In genomic region chr17:41683441-41684007, GRCh38 we compare ENCODE assay signal across 23 cellular contexts. TPM values are rescaled to one million over a fixed set of nuclear protein-coding genes. Genes with fewer than 3 reads are reported as not detected.
DNase-seq lines count a peak whose midpoint lies in the region; ATAC-seq and TF ChIP-seq lines count a peak whose summit lies in the region.
"Had no signal": no experiment of that assay in that cellular context is flagged by ENCODE, and none has a peak within 500 bp of the region (broad histone marks: within the 10 kb centered on the region; RNA-seq: fewer than 3 reads in every experiment).

No MANE protein-coding gene starts in this region.

- TF ChIP-seq POLR2A in breast epithelium (IDR thresholded peaks at IDR 0.05) = no peak
- TF ChIP-seq POLR2A in vagina (IDR thresholded peaks at IDR 0.05) = no peak

- H3K4me1 ChIP-seq in neural progenitor cell = peaks cover 20% of the 10 kb centered on the region
- H3K4me1 ChIP-seq in breast epithelium = no peaks in the 10 kb centered on the region
- peaks cover 8% of the 10 kb centered on the region for H3K4me1 ChIP-seq in vagina

- H3K4me3 Mint-ChIP-seq in neural progenitor cell = no peak overlapping the region

- no peaks in the 10 kb centered on the region for H3K36me3 Mint-ChIP-seq in neural progenitor cell
- H3K36me3 Mint-ChIP-seq: CD4-positive, CD25-positive, alpha-beta regulatory T cell had no signal

- H3K9ac ChIP-seq in neural progenitor cell = no peak overlapping the region
- H3K9ac ChIP-seq: KMS-11 had no signal

- H3K36me3 ChIP-seq in neural progenitor cell (no peaks in the 10 kb centered on the region), breast epithelium (no peaks in the 10 kb centered on the region), vagina (no peaks in the 10 kb centered on the region)
- H3K36me3 ChIP-seq: SJSA1 had no signal

- H3K27me3 ChIP-seq in dorsolateral prefrontal cortex (no peaks in the 10 kb centered on the region), neural progenitor cell (no peaks in the 10 kb centered on the region), breast epithelium (no peaks in the 10 kb centered on the region), vagina (no peaks in the 10 kb centered on the region)
- H3K27me3 ChIP-seq: SJSA1 had no signal

- H3K27ac Mint-ChIP-seq in neural progenitor cell = peak overlapping the region; percentile 72

- H3K4me1 Mint-ChIP-seq in neural progenitor cell = peaks cover 39% of the 10 kb centered on the region

- no peaks in the 10 kb centered on the region for H3K79me2 ChIP-seq in neural progenitor cell (ENCODE audit: low read depth)

- H3F3A ChIP-seq in neural progenitor cell (ENCODE audit: low read depth) = peaks cover 15% of the 10 kb centered on the region

- no peaks in the 10 kb centered on the region for H3K9me3 Mint-ChIP-seq in neural progenitor cell

- no peak overlapping the region for H2AFZ ChIP-seq in neural progenitor cell (replicated peaks)

- DNase-seq in EH (ENCODE audit: low read depth) = peak; percentile 29
- DNase-seq in NCI-H69 (lab: John Stamatoyannopoulos, UW) = peak; percentile 45
- peak in 1 of 10 donors; percentile 47 for DNase-seq in dorsolateral prefrontal cortex
- DNase-seq in neural progenitor cell (ENCODE audit: low spot score) = no peak
- DNase-seq in NCI-H2196 (lab: John Stamatoyannopoulos, UW; ENCODE audit: unreplicated experiment) = no peak
- DNase-seq in breast epithelium (ENCODE audit: low spot score in 2 of 2) = no peak
- DNase-seq in vagina (ENCODE audit: extremely low spot score in 2 of 2) = no peak
- DNase-seq: Calu3; CD4-positive, CD25-positive, alpha-beta regulatory T cell; DMS79; GOT3; NCI-H1092 treated with DMSO at 0.1 percent for 48 hours; NCI-H1694 treated with DMSO at 0.1 percent for 48 hours; NCI-H2171; NCI-H524 treated with DMSO at 0.1 percent for 48 hours; NK-92 treated with Interleukin-12 subunit alpha and Interleukin-12 subunit beta, amount 100 ng/mL, for 24 hours; PC-3 had no signal

- ATAC-seq in GM21825 (IDR thresholded peaks at IDR 0.05; ENCODE audit: unreplicated experiment) = no peak
- ATAC-seq: PC-3 had no signal

- no peaks in the 10 kb centered on the region for H3K9me3 ChIP-seq in neural progenitor cell (ENCODE audit: low read depth)
- no peaks in the 10 kb centered on the region for H3K9me3 ChIP-seq in breast epithelium
- no peaks in the 10 kb centered on the region for H3K9me3 ChIP-seq in vagina
- H3K9me3 ChIP-seq: SJSA1 had no signal

- H4K20me1 ChIP-seq in neural progenitor cell (ENCODE audit: low read depth) = no peaks in the 10 kb centered on the region

- intact Hi-C loops in dorsolateral prefrontal cortex (cut with DNase I) = no loop called here
- intact Hi-C loops in breast epithelium (cut with DNase I; ENCODE audit: low total_unique reads) = no loop called here
- intact Hi-C loops in vagina (cut with DNase I) = no loop called here

- H3K27ac ChIP-seq in dorsolateral prefrontal cortex (peak overlapping the region in 53 of 59 donors; percentile 5 to 85 (median 67)), neural progenitor cell (no peak overlapping the region), breast epithelium (no peak overlapping the region), vagina (no peak overlapping the region)
- H3K27ac ChIP-seq: HL-60, KMS-11, SJSA1 had no signal

- peaks cover 4% of the 10 kb centered on the region for H3K27me3 Mint-ChIP-seq in neural progenitor cell (ENCODE audit: insufficient read depth, low read depth)

- TF ChIP-seq CTCF in dorsolateral prefrontal cortex (IDR thresholded peaks at IDR 0.05 in 54 of 56, conservative IDR thresholded peaks at IDR 0.05 in 2 of 56; ENCODE audit: low read depth in 1 of 56, partially characterized antibody in 56 of 56) (no peak), neural progenitor cell (IDR thresholded peaks at IDR 0.05) (no peak), breast epithelium (IDR thresholded peaks at IDR 0.05) (no peak), vagina (IDR thresholded peaks at IDR 0.05) (no peak)

- H3K4me2 ChIP-seq in neural progenitor cell = no peak overlapping the region
- H3K4me2 ChIP-seq: KMS-11 had no signal

- no peak overlapping the region for H3K4me3 ChIP-seq in dorsolateral prefrontal cortex
- H3K4me3 ChIP-seq in neural progenitor cell = no peak overlapping the region
- H3K4me3 ChIP-seq in breast epithelium = no peak overlapping the region
- H3K4me3 ChIP-seq in vagina = no peak overlapping the region
- H3K4me3 ChIP-seq: SJSA1 had no signal

RNA-seq across cellular contexts. Expression of gene EIF1, which starts 5.2 kb away (rescaled TPM):
- total RNA-seq in dorsolateral prefrontal cortex (100 to 1,000 TPM; 536 to 941 (median 703) TPM), neural progenitor cell (ENCODE audit: low replicate concordance) (60.7 and 91.4 TPM in 2 replicates), breast epithelium (100 to 1,000 TPM; 217 to 850 (median 260) TPM), vagina (204 TPM)

RNA-seq across cellular contexts. Expression of gene GAST, which starts 28.6 kb away (rescaled TPM):
- 1 to 10 TPM in 2 of 120 experiments, not detected in 118; 1.3 to 1.5 TPM for total RNA-seq in dorsolateral prefrontal cortex
- not detected in 2 replicates for total RNA-seq in neural progenitor cell (ENCODE audit: low replicate concordance)
- not detected for total RNA-seq in breast epithelium
- not detected for total RNA-seq in vagina
- total RNA-seq: A673; Calu3; CD4-positive, CD25-positive, alpha-beta regulatory T cell; MCF 10A; PC-3; SJSA1 had no signal

RNA-seq across cellular contexts. Expression of gene HAP1, which starts 50.9 kb away (rescaled TPM):
- total RNA-seq in dorsolateral prefrontal cortex (10 to 100 TPM in 101 of 120 experiments, 1 to 10 TPM in 19; 5.9 to 49.7 (median 14.5) TPM), neural progenitor cell (ENCODE audit: low replicate concordance) (0.45 and 1.7 TPM in 2 replicates), breast epithelium (1 to 10 TPM in 1 of 3 donors, under 1 TPM in 1, not detected in 1; 0.33 to 2.2 TPM), vagina (1.2 TPM)
- total RNA-seq: SJSA1 had no signal

RNA-seq across cellular contexts. Expression of gene KRT17, which starts 59.1 kb away (rescaled TPM):
- total RNA-seq in dorsolateral prefrontal cortex (10 to 100 TPM in 105 of 120 experiments, 1 to 10 TPM in 14, not detected in 1; 2.7 to 45.6 (median 21.7) TPM), neural progenitor cell (ENCODE audit: low replicate concordance) (not detected in 2 replicates), breast epithelium (1,000 to 10,000 TPM in 2 of 3 donors, 1 to 10 TPM in 1; 1.9 to 1,676 (median 1,373) TPM), vagina (165 TPM)
- total RNA-seq: CD4-positive, CD25-positive, alpha-beta regulatory T cell had no signal

Comparison
In these comparisons a context has a peak if more than half of its experiments do, and no peak if none do; other contexts are left out.
1. DNase-seq: peak in EH (single experiment) and NCI-H69 (single experiment); none in neural progenitor cell (single experiment), NCI-H2196 (single experiment), breast epithelium (0 of 2) and vagina (0 of 2).
2. H3K27ac ChIP-seq: peak in dorsolateral prefrontal cortex (53 of 59); none in neural progenitor cell (single experiment), breast epithelium (0 of 2) and vagina (single experiment).